Comparison of ENCODE assay signal across 8 cellular contexts in genomic region chr6:107114872-107115694, GRCh38. TPM values are rescaled to one million over a fixed set of nuclear protein-coding genes. Genes with fewer than 3 reads are reported as not detected.
A peak's percentile ranks its signal among the peaks of the same experiment; 100 is the strongest.
DNase-seq lines count a peak whose midpoint lies in the region; ATAC-seq and TF ChIP-seq lines count a peak whose summit lies in the region.

Gene BEND3 (minus strand): TSS chr6:107115515. CDS start chr6:107099285, 16,230 bp downstream.

- peak within 1 kb of the TSS; percentile 78 for H3K4me3 Mint-ChIP-seq in T-helper 1 cell treated with Interleukin-12 subunit alpha and Interleukin-12 subunit beta and Interleukin-4 antibody, amounts not matched to agents 30 μg/mL and 1 μg/mL, for 36 hours

- H3K4me1 Mint-ChIP-seq in T-helper 1 cell treated with Interleukin-12 subunit alpha and Interleukin-12 subunit beta and Interleukin-4 antibody, amounts not matched to agents 30 μg/mL and 1 μg/mL, for 36 hours (ENCODE audit: low read depth) = peaks cover 14% of the 10 kb centered on the region

- H3K27me3 ChIP-seq in AG04450 (ENCODE audit: control insufficient read depth, insufficient read depth, low read length) = peaks cover 6% of the 10 kb centered on the region
- H3K27me3 ChIP-seq in body of pancreas = no peaks in the 10 kb centered on the region

- TF ChIP-seq CTCF in AG04450 (IDR thresholded peaks at IDR 0.05; ENCODE audit: low read depth, low read length) (no peak), body of pancreas (IDR thresholded peaks at IDR 0.05) (no peak)

- H3K9me3 ChIP-seq in AG04450 (ENCODE audit: control insufficient read depth, insufficient read depth, low read length) (no peaks in the 10 kb centered on the region), body of pancreas (no peaks in the 10 kb centered on the region)

- intact Hi-C loops in body of pancreas (cut with DNase I) = no loop called here

- no peaks in the 10 kb centered on the region for H3K36me3 ChIP-seq in body of pancreas (replicated peaks in 1 of 2; ENCODE audit: insufficient read depth in 1 of 2, low read depth in 2 of 2)

- peaks cover 18% of the 10 kb centered on the region for H3K4me1 ChIP-seq in body of pancreas

- no peak within 1 kb of the TSS for H3K27ac ChIP-seq in AG04450 (ENCODE audit: low read depth, low read length)
- H3K27ac ChIP-seq in body of pancreas = peak within 1 kb of the TSS; percentile 66 to 94 (median 86)

- no peak for DNase-seq in AG04450 (ENCODE audit: low read depth, low spot score)
- peak; percentile 40 to 53 (median 42) for DNase-seq in body of pancreas
- peak; percentile 69 for DNase-seq in iPS-NIHi11 (ENCODE audit: low spot score)
- peak; percentile 51 for DNase-seq in stimulated activated CD4-positive, alpha-beta T cell treated with anti-CD3 and anti-CD28 coated beads, Interleukin-12 subunit alpha, Interleukin-12 subunit beta, amount 100 ng/mL, for 4 hours

- CTCF ChIA-PET in AG04450 (lab: Charles Lee) = interaction anchor here (0.6 to 1.9 kb wide), 4 partner anchors 8 to 148 kb away, joined by 3 to 4 read pairs (median 3); no protein-coding TSS in a partner anchor

- H3K27ac Mint-ChIP-seq in T-helper 1 cell treated with Interleukin-12 subunit alpha and Interleukin-12 subunit beta and Interleukin-4 antibody, amounts not matched to agents 30 μg/mL and 1 μg/mL, for 36 hours = no peak within 1 kb of the TSS

- POLR2A ChIA-PET in AG04450 (lab: Yijun Ruan, JAX) = interaction anchor here (0.5 to 0.6 kb wide), 2 partner anchors 513 to 527 kb away, joined by 3 read pairs; no protein-coding TSS in a partner anchor

- peaks cover 20% of the 10 kb centered on the region for H3K27me3 Mint-ChIP-seq in T-helper 1 cell treated with Interleukin-12 subunit alpha and Interleukin-12 subunit beta and Interleukin-4 antibody, amounts not matched to agents 30 μg/mL and 1 μg/mL, for 36 hours (ENCODE audit: low read depth)

- H3K4me3 ChIP-seq in AG04450 (ENCODE audit: low read depth, low read length) (peak within 1 kb of the TSS; percentile 62), body of pancreas (peak within 1 kb of the TSS in 1 of 2 donors; percentile 66)

- WGBS in body of pancreas, 2 donors = 0% methylated on average over 59 of the region's 120 CpGs; no CpG with 5 or more reads in 1 of the 2 donors

- H3K9me3 Mint-ChIP-seq in T-helper 1 cell treated with Interleukin-12 subunit alpha and Interleukin-12 subunit beta and Interleukin-4 antibody, amounts not matched to agents 30 μg/mL and 1 μg/mL, for 36 hours = no peaks in the 10 kb centered on the region

- no peak for TF ChIP-seq POLR2A in body of pancreas (IDR thresholded peaks at IDR 0.05)

- ATAC-seq in GM19043 (IDR thresholded peaks at IDR 0.05; ENCODE audit: low read depth, unreplicated experiment) (peak; percentile 3), HG03342 (IDR thresholded peaks at IDR 0.05; ENCODE audit: unreplicated experiment) (peak; percentile 26), body of pancreas (peak; percentile 47), GM18873 (IDR thresholded peaks at IDR 0.05; ENCODE audit: low FRiP score, unreplicated experiment) (no peak)

- H3K36me3 Mint-ChIP-seq in T-helper 1 cell treated with Interleukin-12 subunit alpha and Interleukin-12 subunit beta and Interleukin-4 antibody, amounts not matched to agents 30 μg/mL and 1 μg/mL, for 36 hours (ENCODE audit: low read depth) = no peaks in the 10 kb centered on the region

RNA-seq across cellular contexts. Expression of gene BEND3, which starts in this region (rescaled TPM):
- polyA plus RNA-seq in AG04450 (2011; rRNA removed) = 0.81 and 1.1 TPM in 2 replicates
- polyA minus RNA-seq in AG04450 (2011; rRNA and poly(A)+ RNA removed) = 2.6 TPM in 2 replicates
- total RNA-seq in body of pancreas = 1 to 10 TPM; 2.1 to 4.0 TPM
